8 cellular contexts compared by ENCODE assay signal in the genomic region with DNA sequence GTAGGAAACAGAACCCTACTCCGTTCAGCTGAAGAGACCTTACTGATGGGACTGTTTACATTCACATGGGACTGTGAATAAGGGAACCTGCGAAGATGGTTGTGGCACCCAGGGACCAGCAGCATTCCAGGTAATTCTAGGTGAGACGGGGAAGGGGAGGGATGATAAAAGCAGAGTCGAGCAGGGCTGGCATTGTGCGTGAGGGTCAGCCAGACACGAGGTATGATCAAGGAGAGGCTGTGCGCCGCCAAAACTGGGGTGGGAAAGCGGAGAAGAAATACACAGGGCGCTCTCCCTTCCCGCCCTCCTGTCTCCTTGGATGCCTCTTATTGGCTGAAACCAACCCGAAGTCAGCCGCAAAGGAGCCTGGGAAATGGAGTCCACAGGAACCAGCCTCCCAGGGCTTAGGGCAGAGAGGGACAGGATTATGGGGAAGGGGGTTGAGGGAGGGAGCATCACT. TPM values are rescaled to one million over a fixed set of nuclear protein-coding genes. Genes with fewer than 3 reads are reported as not detected.
DNase-seq lines count a peak whose midpoint lies in the region; ATAC-seq and TF ChIP-seq lines count a peak whose summit lies in the region.

No MANE protein-coding gene starts in this region.

- intact Hi-C loops in activated CD4-positive, alpha-beta memory T cell treated with anti-CD3 and anti-CD28 coated beads for 36 hours (cut with micrococcal nuclease): loop anchor here (1.0 to 10.0 kb wide), 4 partner anchors 14 to 211 kb away; a partner anchor contains a TSS

- peak; percentile 40 for TF ChIP-seq POLR2A in GM18951 (IDR thresholded peaks at IDR 0.05; ENCODE audit: extremely low read depth, insufficient read depth, insufficient read length)

- H3K4me3 Mint-ChIP-seq in activated CD4-positive, alpha-beta memory T cell treated with anti-CD3 and anti-CD28 coated beads for 36 hours: peak overlapping the region; percentile 74

- CTCF ChIA-PET in activated CD4-positive, alpha-beta memory T cell treated with anti-CD3 and anti-CD28 coated beads for 36 hours (lab: Charles Lee): interaction anchor here (1.1 kb wide), 1 partner anchor 41 kb away, joined by 3 read pairs; no protein-coding TSS in a partner anchor

- POLR2A ChIA-PET in activated CD4-positive, alpha-beta memory T cell treated with anti-CD3 and anti-CD28 coated beads for 36 hours (lab: Charles Lee): no interaction called here

- H3K4me1 Mint-ChIP-seq in activated CD4-positive, alpha-beta memory T cell treated with anti-CD3 and anti-CD28 coated beads for 36 hours (ENCODE audit: low read depth): peaks cover 5% of the 10 kb centered on the region

- peak; percentile 91 for ATAC-seq in HG03196 (IDR thresholded peaks at IDR 0.05; ENCODE audit: unreplicated experiment)

- DNase-seq in AML-193 (lab: John Stamatoyannopoulos, UW): peak; percentile 25 to 59
- peak; percentile 46 for DNase-seq in NCI-H524 treated with DMSO at 0.1 percent for 48 hours (lab: John Stamatoyannopoulos, UW)
- DNase-seq in activated CD4-positive, alpha-beta memory T cell treated with anti-CD3 and anti-CD28 coated beads for 36 hours: peak; percentile 78
- DNase-seq in effector CD8-positive, alpha-beta T cell (lab: John Stamatoyannopoulos, UW): peak; percentile 47
- peak; percentile 82 for DNase-seq in medulla oblongata (ENCODE audit: extremely low spot score)
- peak; percentile 15 for DNase-seq in stimulated activated CD8-positive, alpha-beta memory T cell treated with anti-CD3 and anti-CD28 coated beads, Interleukin-12 subunit alpha, Interleukin-12 subunit beta, amount 100 ng/mL, for 24 hours (ENCODE audit: extremely low read depth)

- H3K27me3 Mint-ChIP-seq in activated CD4-positive, alpha-beta memory T cell treated with anti-CD3 and anti-CD28 coated beads for 36 hours: peaks cover 25% of the 10 kb centered on the region

- H3K9me3 Mint-ChIP-seq in activated CD4-positive, alpha-beta memory T cell treated with anti-CD3 and anti-CD28 coated beads for 36 hours: no peaks in the 10 kb centered on the region

- no peaks in the 10 kb centered on the region for H3K36me3 Mint-ChIP-seq in activated CD4-positive, alpha-beta memory T cell treated with anti-CD3 and anti-CD28 coated beads for 36 hours

- in situ Hi-C loops in GM18951 (cut with MboI; ENCODE audit: low sequenced_read_pairs, unreplicated experiment): no loop called here

- no peak overlapping the region for H3K27ac Mint-ChIP-seq in activated CD4-positive, alpha-beta memory T cell treated with anti-CD3 and anti-CD28 coated beads for 36 hours

RNA-seq across cellular contexts. Expression of a gene that starts 38.4 kb away (rescaled TPM):
- 10 to 100 TPM; 76.9 to 82.0 TPM for total RNA-seq in activated CD4-positive, alpha-beta memory T cell treated with anti-CD3 and anti-CD28 coated beads for 36 hours

RNA-seq across cellular contexts. Expression of a gene that starts 58.6 kb away (rescaled TPM):
- not detected for total RNA-seq in activated CD4-positive, alpha-beta memory T cell treated with anti-CD3 and anti-CD28 coated beads for 36 hours

Comparison
In these comparisons a context has a peak if more than half of its experiments do, and no peak if none do; other contexts are left out.
1. Peak in every context shown above with its lines: DNase-seq and ATAC-seq.
2. DNase-seq: peak in every context shown above with its lines; median percentile 82 in medulla oblongata; 78 in activated CD4-positive, alpha-beta memory T cell treated with anti-CD3 and anti-CD28 coated beads for 36 hours; 47 in effector CD8-positive, alpha-beta T cell; 46 in NCI-H524 treated with DMSO at 0.1 percent for 48 hours; 42 in AML-193; 15 in stimulated activated CD8-positive, alpha-beta memory T cell treated with anti-CD3 and anti-CD28 coated beads, Interleukin-12 subunit alpha, Interleukin-12 subunit beta, amount 100 ng/mL, for 24 hours.